In the genomic region with DNA sequence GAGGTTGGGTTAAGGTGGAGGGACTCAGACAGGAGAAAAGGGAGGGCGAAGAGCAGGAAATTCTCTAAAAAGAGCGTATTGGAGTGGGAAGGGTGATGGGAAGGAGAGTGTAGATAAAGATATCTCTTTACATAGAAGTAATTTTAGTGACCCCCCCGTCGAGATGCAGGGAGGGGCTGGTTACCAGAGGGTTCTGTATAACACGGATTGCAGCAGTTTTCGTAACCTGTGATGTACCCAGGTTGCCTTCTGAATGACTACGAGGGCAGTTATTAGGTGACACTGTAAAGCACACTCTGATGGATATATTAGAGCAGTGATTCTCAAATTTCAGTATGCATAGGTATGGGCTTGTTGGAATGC, we compare ENCODE assay signal across 8 cellular contexts. TPM values are rescaled to one million over a fixed set of nuclear protein-coding genes. Genes with fewer than 3 reads are reported as not detected.
DNase-seq lines count a peak whose midpoint lies in the region; ATAC-seq and TF ChIP-seq lines count a peak whose summit lies in the region.

No MANE protein-coding gene starts in this region.

- no peak for TF ChIP-seq CTCF in foreskin keratinocyte (conservative IDR thresholded peaks at IDR 0.05)

- peak overlapping the region; percentile 74 for H3K27ac Mint-ChIP-seq in activated CD4-positive, alpha-beta memory T cell treated with anti-CD3 and anti-CD28 coated beads for 36 hours

- peak overlapping the region; percentile 93 for H3K4me3 Mint-ChIP-seq in activated CD4-positive, alpha-beta memory T cell treated with anti-CD3 and anti-CD28 coated beads for 36 hours

- no peaks in the 10 kb centered on the region for H3K27me3 ChIP-seq in iPS-18a (ENCODE audit: control insufficient read depth, insufficient read depth, low read length)
- H3K27me3 ChIP-seq in foreskin keratinocyte: no peaks in the 10 kb centered on the region

- peak; percentile 31 for DNase-seq in NCI-H748 (lab: John Stamatoyannopoulos, UW; ENCODE audit: unreplicated experiment)
- DNase-seq in NCI-H748 treated with DMSO at 0.1 percent for 48 hours (lab: John Stamatoyannopoulos, UW): no peak
- DNase-seq in activated CD4-positive, alpha-beta memory T cell treated with anti-CD3 and anti-CD28 coated beads for 36 hours: no peak
- no peak for DNase-seq in substantia nigra (lab: John Stamatoyannopoulos, UW)
- no peak for DNase-seq in foreskin keratinocyte
- no peak for DNase-seq in KBM-7
- no peak for DNase-seq in T1000 (lab: John Stamatoyannopoulos, UW)

- H3K4me1 ChIP-seq in iPS-18a (ENCODE audit: control insufficient read depth, low read depth, low read length): peaks cover 8% of the 10 kb centered on the region
- peaks cover 5% of the 10 kb centered on the region for H3K4me1 ChIP-seq in foreskin keratinocyte

- peak overlapping the region; percentile 89 for H3K4me3 ChIP-seq in iPS-18a (ENCODE audit: low read length)

- no peaks in the 10 kb centered on the region for H3K27me3 Mint-ChIP-seq in activated CD4-positive, alpha-beta memory T cell treated with anti-CD3 and anti-CD28 coated beads for 36 hours

- no peaks in the 10 kb centered on the region for H3K36me3 ChIP-seq in iPS-18a (ENCODE audit: control insufficient read depth, low read depth, low read length)

- POLR2A ChIA-PET in activated CD4-positive, alpha-beta memory T cell treated with anti-CD3 and anti-CD28 coated beads for 36 hours (lab: Charles Lee): interaction anchor here (0.9 to 1.3 kb wide), 3 partner anchors 65 to 508 kb away, joined by 3 to 6 read pairs (median 3); a partner anchor contains a TSS

- in situ Hi-C loops in KBM-7 (cut with MboI; ENCODE audit: low pct_unique_long_range_greater_than_20kb, low sequenced_read_pairs): no loop called here

- no peaks in the 10 kb centered on the region for H3K9me3 Mint-ChIP-seq in activated CD4-positive, alpha-beta memory T cell treated with anti-CD3 and anti-CD28 coated beads for 36 hours

- CTCF ChIA-PET in activated CD4-positive, alpha-beta memory T cell treated with anti-CD3 and anti-CD28 coated beads for 36 hours (lab: Charles Lee): interaction anchor here (2.8 kb wide), 1 partner anchor 12 kb away, joined by 8 read pairs; no protein-coding TSS in a partner anchor

- intact Hi-C loops in activated CD4-positive, alpha-beta memory T cell treated with anti-CD3 and anti-CD28 coated beads for 36 hours (cut with micrococcal nuclease): no loop called here

- H3K36me3 Mint-ChIP-seq in activated CD4-positive, alpha-beta memory T cell treated with anti-CD3 and anti-CD28 coated beads for 36 hours: peaks cover 2% of the 10 kb centered on the region

- peak overlapping the region; percentile 59 for H3K9ac ChIP-seq in iPS-18a (ENCODE audit: low read length)

- ATAC-seq in foreskin keratinocyte: no peak

- H3K27ac ChIP-seq in iPS-18a (ENCODE audit: low read length) (no peak overlapping the region), substantia nigra (ENCODE audit: low read depth, low read length, poor library complexity, severe bottlenecking) (peak overlapping the region; percentile 39), foreskin keratinocyte (no peak overlapping the region)

- no peaks in the 10 kb centered on the region for H3K9me3 ChIP-seq in iPS-18a (ENCODE audit: control insufficient read depth, low read depth, low read length)

- peaks cover 15% of the 10 kb centered on the region for H3K4me1 Mint-ChIP-seq in activated CD4-positive, alpha-beta memory T cell treated with anti-CD3 and anti-CD28 coated beads for 36 hours (ENCODE audit: low read depth)

RNA-seq across cellular contexts. Expression of a gene that starts 0.4 kb away (rescaled TPM):
- total RNA-seq in activated CD4-positive, alpha-beta memory T cell treated with anti-CD3 and anti-CD28 coated beads for 36 hours: 1 to 10 TPM; 4.1 to 6.2 TPM
- 7.8 and 9.6 TPM in 2 replicates for total RNA-seq in foreskin keratinocyte
- 5.2 and 5.8 TPM in 2 replicates for polyA plus RNA-seq in foreskin keratinocyte

RNA-seq across cellular contexts. Expression of a gene that starts 32.9 kb away (rescaled TPM):
- not detected for total RNA-seq in activated CD4-positive, alpha-beta memory T cell treated with anti-CD3 and anti-CD28 coated beads for 36 hours
- total RNA-seq in foreskin keratinocyte: not detected in 2 replicates
- not detected in 2 replicates for polyA plus RNA-seq in foreskin keratinocyte

RNA-seq across cellular contexts. Expression of a gene that starts 53.6 kb away (rescaled TPM):
- total RNA-seq in activated CD4-positive, alpha-beta memory T cell treated with anti-CD3 and anti-CD28 coated beads for 36 hours: 1 to 10 TPM; 3.2 to 3.3 TPM
- total RNA-seq in foreskin keratinocyte: 1.1 and 1.2 TPM in 2 replicates
- polyA plus RNA-seq in foreskin keratinocyte: 1.00 and 1.2 TPM in 2 replicates
